Comparison of ENCODE assay signal across 8 cellular contexts in the genomic region with DNA sequence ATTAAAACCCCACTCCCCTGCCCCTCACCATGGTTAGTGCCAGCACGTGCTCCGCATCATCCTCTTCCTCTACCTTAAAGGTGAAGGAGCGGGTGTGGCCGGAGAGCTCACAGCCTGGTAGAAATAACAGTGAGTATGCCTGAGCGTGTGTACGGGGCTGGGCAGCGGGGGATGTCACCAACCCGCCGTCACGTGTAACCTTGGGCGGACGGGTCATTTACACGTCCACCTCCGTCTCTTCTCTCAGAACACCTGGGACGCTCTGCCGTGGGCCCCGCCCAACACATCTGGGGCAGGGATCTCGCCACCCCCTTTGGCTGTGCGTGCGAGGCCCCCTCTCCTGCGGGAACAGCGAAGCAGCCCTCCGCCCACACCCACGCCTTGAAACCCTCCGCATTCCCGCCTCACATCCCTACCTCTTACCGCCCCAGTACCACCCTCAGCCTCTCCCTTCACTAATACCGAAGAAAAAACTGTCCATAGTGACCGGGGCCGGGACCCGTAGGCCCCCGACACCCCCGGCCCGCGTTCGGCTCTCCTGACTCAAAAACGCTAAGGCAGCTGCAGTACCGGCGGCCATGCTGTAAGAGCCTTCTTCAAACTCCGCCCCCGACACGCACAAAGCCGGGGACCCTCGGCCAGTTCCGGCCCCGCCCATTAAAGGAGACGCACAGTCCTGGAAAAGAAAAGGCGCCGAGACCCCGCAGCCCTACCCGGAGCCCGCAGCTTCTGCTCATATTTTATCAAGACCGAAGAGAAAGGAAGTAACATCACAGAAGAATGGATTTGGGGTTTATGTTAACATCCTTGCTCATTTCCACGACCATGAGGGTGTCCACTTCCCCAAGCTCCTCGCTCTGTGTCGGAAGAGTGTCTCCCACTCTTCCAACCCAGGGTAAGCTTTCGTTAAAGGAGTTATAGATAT. TPM values are rescaled to one million over a fixed set of nuclear protein-coding genes. Genes with fewer than 3 reads are reported as not detected.
DNase-seq lines count a peak whose midpoint lies in the region; ATAC-seq and TF ChIP-seq lines count a peak whose summit lies in the region.

A gene with protein sequence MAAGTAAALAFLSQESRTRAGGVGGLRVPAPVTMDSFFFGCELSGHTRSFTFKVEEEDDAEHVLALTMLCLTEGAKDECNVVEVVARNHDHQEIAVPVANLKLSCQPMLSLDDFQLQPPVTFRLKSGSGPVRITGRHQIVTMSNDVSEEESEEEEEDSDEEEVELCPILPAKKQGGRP (minus strand): TSS at position 636 of the 925 bp plus-strand sequence. CDS start 56 bp downstream, at position 580.

- H3K4me3 ChIP-seq in DOHH2 (ENCODE audit: low read length) (peak within 1 kb of the TSS; percentile 85), GM23338 (peak within 1 kb of the TSS; percentile 86), heart left ventricle (peak within 1 kb of the TSS; percentile 25 to 84 (median 66)), transverse colon (peak within 1 kb of the TSS; percentile 43 to 66 (median 59))

- H3K9me2 ChIP-seq in DOHH2 (replicated peaks; ENCODE audit: control insufficient read depth, low read length) (no peaks in the 10 kb centered on the region), GM23338 (ENCODE audit: insufficient read depth) (no peaks in the 10 kb centered on the region)

- H3K9me3 Mint-ChIP-seq in GM23338 (no peaks in the 10 kb centered on the region; the same call in 2 of the 3 replicates), T-cell (no peaks in the 10 kb centered on the region)
- H3K9me3 Mint-ChIP-seq in activated naive CD8-positive, alpha-beta T cell treated with anti-CD3 and anti-CD28 coated beads, Interleukin-2, amount 50 U/mL, for 24 hours: no peaks in the 10 kb centered on the region

- peaks cover 37% of the 10 kb centered on the region for H3K4me1 Mint-ChIP-seq in GM23338
- peaks cover 63 to 73% (median 71%) of the 10 kb centered on the region in 3 donors for H3K4me1 Mint-ChIP-seq in T-cell
- peaks cover 46% of the 10 kb centered on the region for H3K4me1 Mint-ChIP-seq in activated naive CD8-positive, alpha-beta T cell treated with anti-CD3 and anti-CD28 coated beads, Interleukin-2, amount 50 U/mL, for 24 hours

- H3K4me1 ChIP-seq in DOHH2 (ENCODE audit: control insufficient read depth, low read length): peaks cover 53% of the 10 kb centered on the region
- peaks cover 43% of the 10 kb centered on the region for H3K4me1 ChIP-seq in GM23338 (ENCODE audit: insufficient read depth)
- H3K4me1 ChIP-seq in heart left ventricle: peaks cover 0 to 55% (median 38%) of the 10 kb centered on the region in 12 donors
- peaks cover 25 to 55% (median 42%) of the 10 kb centered on the region in 4 donors for H3K4me1 ChIP-seq in transverse colon

- peaks cover 32% of the 10 kb centered on the region for H3K36me3 Mint-ChIP-seq in GM23338 (ENCODE audit: low read depth)
- H3K36me3 Mint-ChIP-seq in T-cell: peaks cover 19% of the 10 kb centered on the region
- peaks cover 51% of the 10 kb centered on the region for H3K36me3 Mint-ChIP-seq in activated naive CD8-positive, alpha-beta T cell treated with anti-CD3 and anti-CD28 coated beads, Interleukin-2, amount 50 U/mL, for 24 hours (ENCODE audit: low read depth)

- POLR2A ChIA-PET in T-cell (lab: Charles Lee): interaction anchor here (0.6 to 1.1 kb wide), 6 partner anchors 14 to 1511 kb away, joined by 3 to 10 read pairs (median 4); partner anchors contain the start of gene OGA (in 2 of the 2)

- H3K4me2 ChIP-seq in DOHH2 (ENCODE audit: low read length) (peak within 1 kb of the TSS; percentile 97), GM23338 (peak within 1 kb of the TSS; percentile 78)

- 1 to 3% (median 3%) methylated on average over 37 to 57 of the region's 57 CpGs for WGBS in heart left ventricle, 4 donors
- WGBS in transverse colon (ENCODE audit: low coverage in 1 of 2), 2 donors: 0 to 1% methylated on average over 2 to 56 of the region's 57 CpGs

- no peak within 1 kb of the TSS; the same call in 1 of the 2 replicates for H2AFZ ChIP-seq in GM23338

- H3K27ac ChIP-seq in DOHH2 (ENCODE audit: low read depth, low read length) (peak within 1 kb of the TSS; percentile 22), GM23338 (ENCODE audit: low read depth) (peak within 1 kb of the TSS; percentile 89), heart left ventricle (peak within 1 kb of the TSS in 8 of 12 donors; percentile 20 to 68 (median 40)), transverse colon (peak within 1 kb of the TSS; percentile 47 to 69 (median 52))

- TF ChIP-seq POLR2A in heart left ventricle (IDR thresholded peaks at IDR 0.05) (no peak), transverse colon (IDR thresholded peaks at IDR 0.05) (peak; percentile 18)

- intact Hi-C loops in heart left ventricle (cut with DNase I): loop anchor here in 5 of 10 donors (5.0 kb wide), 3 partner anchors 34 to 571 kb away; partner anchors contain the start of gene OGA (in 1 of the 5)
- intact Hi-C loops in posterior vena cava (cut with DNase I): loop anchor here in 1 of 2 donors (10.0 kb wide), 1 partner anchor 178 kb away; no protein-coding TSS in a partner anchor
- intact Hi-C loops in transverse colon (cut with DNase I; ENCODE audit: low total_unique reads): no loop called here

- TF ChIP-seq EP300 in transverse colon (IDR thresholded peaks at IDR 0.05; ENCODE audit: low read depth): no peak

- H3K36me3 ChIP-seq in DOHH2 (ENCODE audit: control insufficient read depth, low read length): peaks cover 56% of the 10 kb centered on the region
- peaks cover 12% of the 10 kb centered on the region for H3K36me3 ChIP-seq in GM23338 (ENCODE audit: insufficient read depth)
- H3K36me3 ChIP-seq in heart left ventricle: peaks cover 0 to 44% (median 42%) of the 10 kb centered on the region in 9 donors
- peaks cover 0 to 29% (median 14%) of the 10 kb centered on the region in 4 donors for H3K36me3 ChIP-seq in transverse colon

- H4K20me1 ChIP-seq in DOHH2 (ENCODE audit: control insufficient read depth, insufficient read depth, low read depth, low read length) (no peaks in the 10 kb centered on the region), GM23338 (replicated peaks; ENCODE audit: insufficient read depth) (0 out of 2 replicates have a peak, but pooled peaks cover 8% of the 10 kb centered on the region)

- TF ChIP-seq CTCF in DOHH2 (IDR thresholded peaks at IDR 0.05; ENCODE audit: low read depth, low read length, poor library complexity, severe bottlenecking) (no peak), GM23338 (conservative IDR thresholded peaks at IDR 0.05; ENCODE audit: low read depth in 2 of 2) (no peak), heart left ventricle (IDR thresholded peaks at IDR 0.05) (no peak), transverse colon (IDR thresholded peaks at IDR 0.05) (no peak)

- CTCF ChIA-PET in T-cell (lab: Charles Lee): interaction anchor here in 1 of 2 donors (0.5 to 2.2 kb wide), 5 partner anchors 12 to 302 kb away, joined by 3 to 9 read pairs (median 3); partner anchors contain the start of gene OGA

- peaks cover 30% of the 10 kb centered on the region for H3F3A ChIP-seq in DOHH2 (ENCODE audit: control insufficient read depth, insufficient read depth)
- H3F3A ChIP-seq in GM23338 (replicated peaks; ENCODE audit: low read depth): peaks cover 34% of the 10 kb centered on the region

- H3K79me2 ChIP-seq in DOHH2 (ENCODE audit: control insufficient read depth, low read length) (peaks cover 24% of the 10 kb centered on the region), GM23338 (replicated peaks; ENCODE audit: insufficient read depth) (peaks cover 11% of the 10 kb centered on the region; the same call in 1 of the 2 replicates)

- no peaks in the 10 kb centered on the region for H3K9me3 ChIP-seq in DOHH2 (ENCODE audit: control insufficient read depth, insufficient read depth, low read length)
- H3K9me3 ChIP-seq in heart left ventricle: no peaks in the 10 kb centered on the region
- H3K9me3 ChIP-seq in transverse colon: no peaks in the 10 kb centered on the region

- H3K4me3 Mint-ChIP-seq in GM23338 (peak within 1 kb of the TSS; percentile 100), T-cell (peak within 1 kb of the TSS; percentile 97 to 100 (median 100))
- H3K4me3 Mint-ChIP-seq in activated naive CD8-positive, alpha-beta T cell treated with anti-CD3 and anti-CD28 coated beads, Interleukin-2, amount 50 U/mL, for 24 hours: peak within 1 kb of the TSS; percentile 97

- H3K27me3 ChIP-seq in DOHH2 (ENCODE audit: control insufficient read depth, low read length): no peaks in the 10 kb centered on the region; the same call in 1 of the 2 replicates
- peaks cover 13% of the 10 kb centered on the region for H3K27me3 ChIP-seq in GM23338 (ENCODE audit: insufficient read depth)
- peaks cover 0 to 18% (median 5%) of the 10 kb centered on the region in 9 donors for H3K27me3 ChIP-seq in heart left ventricle
- peaks cover 13% of the 10 kb centered on the region for H3K27me3 ChIP-seq in transverse colon

- peak; percentile 52 for ATAC-seq in GM23338
- ATAC-seq in T-cell (replicated peaks in 1 of 4): peak; percentile 78 to 80 (median 79)
- peak; percentile 74 for ATAC-seq in activated naive CD8-positive, alpha-beta T cell treated with anti-CD3 and anti-CD28 coated beads, Interleukin-2, amount 50 U/mL, for 24 hours
- peak; percentile 60 to 81 (median 77) for ATAC-seq in heart left ventricle

- H3K27ac Mint-ChIP-seq in GM23338: peak within 1 kb of the TSS; percentile 98
- H3K27ac Mint-ChIP-seq in T-cell: peak within 1 kb of the TSS; percentile 94
- peak within 1 kb of the TSS; percentile 95 for H3K27ac Mint-ChIP-seq in activated naive CD8-positive, alpha-beta T cell treated with anti-CD3 and anti-CD28 coated beads, Interleukin-2, amount 50 U/mL, for 24 hours

- in situ Hi-C loops in transverse colon (cut with MboI; ENCODE audit: low pct_ligation_motif_present in 1 of 4, low pct_unique_long_range_greater_than_20kb in 1 of 4, low sequenced_read_pairs in 3 of 4): loop anchor here in 3 of 4 donors (10.0 kb wide), 1 partner anchor 178 kb away; no protein-coding TSS in a partner anchor

- DNase-seq in GM23338 (ENCODE audit: low spot score) (peak; percentile 98), NAMALWA (ENCODE audit: low spot score) (peak; percentile 92), T-cell (peak; percentile 59 to 82 (median 75)), heart left ventricle (peak; percentile 81 to 87 (median 85)), posterior vena cava (ENCODE audit: low spot score) (peak; percentile 95), transverse colon (peak; percentile 86)
- peak; percentile 89 for DNase-seq in activated naive CD8-positive, alpha-beta T cell treated with anti-CD3 and anti-CD28 coated beads, Interleukin-2, amount 50 U/mL, for 24 hours

- H3K27me3 Mint-ChIP-seq in GM23338 (ENCODE audit: insufficient read depth, low read depth, poor library complexity): peaks cover 20% of the 10 kb centered on the region
- H3K27me3 Mint-ChIP-seq in T-cell: peaks cover 9% of the 10 kb centered on the region in 2 donors
- peaks cover 7% of the 10 kb centered on the region for H3K27me3 Mint-ChIP-seq in activated naive CD8-positive, alpha-beta T cell treated with anti-CD3 and anti-CD28 coated beads, Interleukin-2, amount 50 U/mL, for 24 hours

RNA-seq across cellular contexts. Expression of the gene that starts here (rescaled TPM):
- 258 and 345 TPM in 2 replicates for total RNA-seq in GM23338 (2014; rRNA removed; shearing (Covaris generic))
- polyA plus RNA-seq in GM23338 (2016; fragmentation: Nextera tagmentation; extraction: Ambion mirVana) (31.5 and 32.2 TPM in 2 replicates), heart left ventricle (10 to 100 TPM; 11.0 to 24.9 TPM)
- total RNA-seq in T-cell (10 to 100 TPM; 13.1 to 29.7 (median 26.0) TPM), heart left ventricle (10 to 100 TPM in 4 of 9 donors, 1 to 10 TPM in 5; 5.9 to 23.1 (median 8.3) TPM), posterior vena cava (10 to 100 TPM; 19.1 to 21.1 TPM), transverse colon (10 to 100 TPM in 3 of 4 donors, 1 to 10 TPM in 1; 8.2 to 18.7 (median 12.7) TPM)

Comparison
In these comparisons a context has a peak if more than half of its experiments do, and no peak if none do; other contexts are left out.
1. Peak in every context shown above with its lines: DNase-seq, ATAC-seq, H3K4me3 ChIP-seq and H3K27ac ChIP-seq.
2. H3K27ac ChIP-seq: peak in every context shown above with its lines; median percentile 89 in GM23338; 52 in transverse colon; 40 in heart left ventricle; 22 in DOHH2.